Comparison of ENCODE assay signal across 1 cellular context in genomic region chr16:67963325-67964321, GRCh38.
TF ChIP-seq lines count a peak whose summit lies in the region.

No MANE protein-coding gene starts in this region.

TF ChIP-seq in IMR-90, 13 proteins besides CTCF, POLR2A, EP300 and RAD21:
- no peak for TF ChIP-seq RFX5 (IDR thresholded peaks at IDR 0.05; ENCODE audit: low read depth, low read length)
- TF ChIP-seq ELK1 (IDR thresholded peaks at IDR 0.05; ENCODE audit: borderline replicate concordance, low read depth, low read length), result no peak
- TF ChIP-seq CHD1 (IDR thresholded peaks at IDR 0.05; ENCODE audit: low read depth, low read length), result no peak
- no peak for TF ChIP-seq MAFK (IDR thresholded peaks at IDR 0.05; ENCODE audit: low read depth, low read length)
- no peak for TF ChIP-seq CEBPB (IDR thresholded peaks at IDR 0.05; ENCODE audit: low read depth, low read length)
- TF ChIP-seq NFE2L2 (IDR thresholded peaks at IDR 0.05; ENCODE audit: low read depth, low read length), result no peak
- TF ChIP-seq FOS (IDR thresholded peaks at IDR 0.05; ENCODE audit: low read depth, low read length), result no peak
- no peak for TF ChIP-seq MAZ (IDR thresholded peaks at IDR 0.05; ENCODE audit: borderline replicate concordance, low read depth, low read length)
- TF ChIP-seq SMC3 (IDR thresholded peaks at IDR 0.05; ENCODE audit: low read depth, low read length), result no peak
- TF ChIP-seq BHLHE40 (IDR thresholded peaks at IDR 0.05; ENCODE audit: low read depth, low read length), result no peak
- no peak for TF ChIP-seq MXI1 (IDR thresholded peaks at IDR 0.05; ENCODE audit: borderline replicate concordance, low read depth, low read length)
- TF ChIP-seq RCOR1 (IDR thresholded peaks at IDR 0.05; ENCODE audit: insufficient replicate concordance, low read length), result no peak
- no peak for TF ChIP-seq USF2 (IDR thresholded peaks at IDR 0.05; ENCODE audit: low read depth, low read length)
